In genomic region chr10:100895346-100895745, GRCh38 we compare ENCODE assay signal across 20 cellular contexts. TPM values are rescaled to one million over a fixed set of nuclear protein-coding genes. Genes with fewer than 3 reads are reported as not detected.
DNase-seq lines count a peak whose midpoint lies in the region; ATAC-seq and TF ChIP-seq lines count a peak whose summit lies in the region.
"Had no signal": no experiment of that assay in that cellular context is flagged by ENCODE, and none has a peak within 500 bp of the region (broad histone marks: within the 10 kb centered on the region; RNA-seq: fewer than 3 reads in every experiment).

No MANE protein-coding gene starts in this region.

- no peaks in the 10 kb centered on the region for H3K36me3 Mint-ChIP-seq in activated T-helper 17 cell treated with anti-CD3 and anti-CD28 coated beads, Interleukin-2, amount 50 U/mL, for 72 hours (ENCODE audit: low read depth)
- H3K36me3 Mint-ChIP-seq in nephron progenitor cell (ENCODE audit: low read depth): no peaks in the 10 kb centered on the region

- H3K9me3 ChIP-seq in DOHH2 (ENCODE audit: control insufficient read depth, insufficient read depth, low read length): no peaks in the 10 kb centered on the region
- H3K9me3 ChIP-seq in left lung: no peaks in the 10 kb centered on the region
- H3K9me3 ChIP-seq: breast epithelium, gastrocnemius medialis, HAP-1, pancreas had no signal

- no peaks in the 10 kb centered on the region for H3K9me3 Mint-ChIP-seq in activated T-helper 17 cell treated with anti-CD3 and anti-CD28 coated beads, Interleukin-2, amount 50 U/mL, for 72 hours
- H3K9me3 Mint-ChIP-seq in nephron progenitor cell: peaks cover 3% of the 10 kb centered on the region
- H3K9me3 Mint-ChIP-seq: activated CD4-positive, alpha-beta T cell treated with anti-CD3 and anti-CD28 coated beads, Interleukin-2, amount 10 ng/mL, durations not matched to agents 24 days and 14 days; activated naive CD8-positive, alpha-beta T cell treated with anti-CD3 and anti-CD28 coated beads, Interleukin-2, amount 50 U/mL, for 24 hours; stimulated activated naive CD8-positive, alpha-beta T cell treated with anti-CD3 and anti-CD28 coated beads, Interleukin-15, amount 100 ng/mL, for 72 hours had no signal

- H3K27ac ChIP-seq in DOHH2 (ENCODE audit: low read depth, low read length) (peak overlapping the region; percentile 80), coronary artery (no peak overlapping the region), left lung (no peak overlapping the region)
- H3K27ac ChIP-seq: breast epithelium, epithelial cell of prostate, gastrocnemius medialis, pancreas had no signal

- H3F3A ChIP-seq in DOHH2 (ENCODE audit: control insufficient read depth, insufficient read depth): peaks cover 18% of the 10 kb centered on the region

- peaks cover 29% of the 10 kb centered on the region for H3K27me3 Mint-ChIP-seq in activated T-helper 17 cell treated with anti-CD3 and anti-CD28 coated beads, Interleukin-2, amount 50 U/mL, for 72 hours
- H3K27me3 Mint-ChIP-seq in nephron progenitor cell (ENCODE audit: low read depth, poor library complexity): peaks cover 12% of the 10 kb centered on the region

- peaks cover 8% of the 10 kb centered on the region for H3K4me1 Mint-ChIP-seq in activated T-helper 17 cell treated with anti-CD3 and anti-CD28 coated beads, Interleukin-2, amount 50 U/mL, for 72 hours
- peaks cover 54% of the 10 kb centered on the region for H3K4me1 Mint-ChIP-seq in nephron progenitor cell
- H3K4me1 Mint-ChIP-seq: activated naive CD8-positive, alpha-beta T cell treated with anti-CD3 and anti-CD28 coated beads, Interleukin-2, amount 50 U/mL, for 24 hours had no signal

- no peaks in the 10 kb centered on the region for H3K79me2 ChIP-seq in DOHH2 (ENCODE audit: control insufficient read depth, low read length)

- peak overlapping the region; percentile 15 for H3K27ac Mint-ChIP-seq in activated T-helper 17 cell treated with anti-CD3 and anti-CD28 coated beads, Interleukin-2, amount 50 U/mL, for 72 hours
- peak overlapping the region; percentile 88 for H3K27ac Mint-ChIP-seq in nephron progenitor cell
- H3K27ac Mint-ChIP-seq: activated CD4-positive, alpha-beta T cell treated with anti-CD3 and anti-CD28 coated beads, Interleukin-2, amount 10 ng/mL, durations not matched to agents 24 days and 14 days; activated naive CD8-positive, alpha-beta T cell treated with anti-CD3 and anti-CD28 coated beads, Interleukin-2, amount 50 U/mL, for 24 hours had no signal

- H3K4me3 Mint-ChIP-seq in activated T-helper 17 cell treated with anti-CD3 and anti-CD28 coated beads, Interleukin-2, amount 50 U/mL, for 72 hours: no peak overlapping the region
- H3K4me3 Mint-ChIP-seq in nephron progenitor cell: peak overlapping the region; percentile 49
- H3K4me3 Mint-ChIP-seq: activated CD4-positive, alpha-beta T cell treated with anti-CD3 and anti-CD28 coated beads, Interleukin-2, amount 10 ng/mL, durations not matched to agents 24 days and 14 days; activated naive CD8-positive, alpha-beta T cell treated with anti-CD3 and anti-CD28 coated beads, Interleukin-2, amount 50 U/mL, for 24 hours; stimulated activated naive CD8-positive, alpha-beta T cell treated with anti-CD3 and anti-CD28 coated beads, Interleukin-15, amount 100 ng/mL, for 72 hours had no signal

- no peak for ATAC-seq in activated T-helper 17 cell treated with anti-CD3 and anti-CD28 coated beads, Interleukin-2, amount 50 U/mL, for 72 hours (replicated peaks)
- ATAC-seq in left lung (no peak), GM18498 (IDR thresholded peaks at IDR 0.05; ENCODE audit: unreplicated experiment) (no peak)
- ATAC-seq: activated naive CD8-positive, alpha-beta T cell treated with anti-CD3 and anti-CD28 coated beads, Interleukin-2, amount 50 U/mL, for 24 hours; gastrocnemius medialis; pancreas; sciatic nerve; stimulated activated naive CD8-positive, alpha-beta T cell treated with anti-CD3 and anti-CD28 coated beads, Interleukin-15, amount 100 ng/mL, for 72 hours had no signal

- intact Hi-C loops in left lung (cut with DNase I): no loop called here

- no peaks in the 10 kb centered on the region for H3K9me2 ChIP-seq in DOHH2 (replicated peaks; ENCODE audit: control insufficient read depth, low read length)

- no peak for TF ChIP-seq CTCF in DOHH2 (IDR thresholded peaks at IDR 0.05; ENCODE audit: low read depth, low read length, poor library complexity, severe bottlenecking)
- TF ChIP-seq CTCF in nephron progenitor cell (IDR thresholded peaks at IDR 0.05): no peak
- no peak for TF ChIP-seq CTCF in coronary artery (IDR thresholded peaks at IDR 0.05)
- no peak for TF ChIP-seq CTCF in left lung (IDR thresholded peaks at IDR 0.05)

- peak overlapping the region; percentile 90 for H3K4me2 ChIP-seq in DOHH2 (ENCODE audit: low read length)

- H4K20me1 ChIP-seq in DOHH2 (ENCODE audit: control insufficient read depth, insufficient read depth, low read depth, low read length): no peaks in the 10 kb centered on the region

- DNase-seq in HT-29 (ENCODE audit: low spot score): peak; percentile 84
- no peak for DNase-seq in nephron progenitor cell
- no peak for DNase-seq in coronary artery (ENCODE audit: low spot score)
- DNase-seq in left lung: no peak
- DNase-seq: activated CD4-positive, alpha-beta T cell treated with anti-CD3 and anti-CD28 coated beads, Interleukin-2, amount 10 ng/mL, durations not matched to agents 24 days and 14 days; activated naive CD8-positive, alpha-beta T cell treated with anti-CD3 and anti-CD28 coated beads, Interleukin-2, amount 50 U/mL, for 24 hours; gastrocnemius medialis; NCI-H1436 treated with DMSO at 0.1 percent for 48 hours; NCI-H2227 treated with DMSO at 0.1 percent for 48 hours; pancreas; RPMI8226; stimulated activated naive CD8-positive, alpha-beta T cell treated with anti-CD3 and anti-CD28 coated beads, Interleukin-15, amount 100 ng/mL, for 72 hours; SW 1271 had no signal

- H3K4me3 ChIP-seq in DOHH2 (ENCODE audit: low read length) (peak overlapping the region; percentile 67), coronary artery (no peak overlapping the region), left lung (no peak overlapping the region)
- H3K4me3 ChIP-seq: breast epithelium, gastrocnemius medialis, HAP-1, pancreas had no signal

- H3K27me3 ChIP-seq in DOHH2 (ENCODE audit: control insufficient read depth, low read length) (no peaks in the 10 kb centered on the region), left lung (peaks cover 0 to 48% of the 10 kb centered on the region in 2 donors)

- H3K36me3 ChIP-seq in DOHH2 (ENCODE audit: control insufficient read depth, low read length) (no peaks in the 10 kb centered on the region), left lung (no peaks in the 10 kb centered on the region)
- H3K36me3 ChIP-seq: breast epithelium, gastrocnemius medialis, HAP-1, pancreas had no signal

- H3K4me1 ChIP-seq in DOHH2 (ENCODE audit: control insufficient read depth, low read length): peaks cover 28% of the 10 kb centered on the region
- no peaks in the 10 kb centered on the region for H3K4me1 ChIP-seq in left lung
- H3K4me1 ChIP-seq: breast epithelium, pancreas had no signal

RNA-seq across cellular contexts. Expression of gene SLF2, which starts 17.4 kb away (rescaled TPM):
- 15.7 and 19.4 TPM in 2 replicates for total RNA-seq in HT-29 (2014; rRNA removed; shearing (Covaris generic))
- total RNA-seq in activated T-helper 17 cell treated with anti-CD3 and anti-CD28 coated beads, Interleukin-2, amount 50 U/mL, for 72 hours: 10 to 100 TPM; 41.3 to 44.1 TPM
- 10 to 100 TPM; 26.4 to 35.6 TPM for total RNA-seq in left lung
